9 cellular contexts compared by ENCODE assay signal in the genomic region with DNA sequence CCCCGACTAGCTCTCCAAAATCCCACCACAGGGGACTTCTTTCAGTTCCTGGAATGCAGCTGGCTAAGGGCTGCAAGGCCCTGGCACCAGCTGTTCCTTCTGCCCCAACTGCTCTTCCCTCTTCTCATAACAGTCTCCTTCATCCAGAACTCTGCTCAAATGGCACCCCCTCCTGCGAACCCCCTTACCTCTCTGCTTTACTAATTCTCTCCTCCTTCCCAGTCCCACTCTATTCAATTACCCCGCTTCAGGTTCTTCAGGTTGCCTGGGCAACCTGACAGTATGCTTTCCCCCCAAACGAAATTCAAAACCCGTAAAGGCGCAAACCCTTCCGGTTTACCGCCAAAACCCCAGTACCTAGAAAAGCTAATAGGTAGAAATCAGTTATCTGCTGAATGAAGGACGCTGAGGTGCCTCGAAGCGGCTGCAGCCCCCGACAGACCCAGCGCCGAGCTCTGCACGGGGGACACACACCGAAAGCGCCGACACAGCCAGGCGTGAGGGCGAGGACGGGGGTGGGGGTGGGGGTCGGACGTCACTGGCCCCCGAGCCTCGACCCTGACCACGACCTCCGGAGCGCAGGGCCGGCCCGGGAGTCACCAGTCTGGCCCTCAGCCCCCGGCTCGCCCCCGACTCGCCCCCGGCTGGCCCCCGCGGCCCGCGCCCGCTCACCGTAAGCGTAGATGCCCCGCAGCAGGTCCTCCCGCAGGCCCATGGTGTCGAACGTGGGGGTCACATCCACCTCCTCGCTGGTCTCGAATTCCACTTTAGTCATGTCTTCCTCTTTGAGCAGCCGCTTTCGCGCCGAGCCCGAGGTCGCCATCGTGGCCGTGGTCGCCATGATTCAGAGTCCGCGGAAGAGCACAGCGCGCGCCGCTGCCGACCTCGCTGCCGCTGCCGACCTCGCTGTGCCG. TPM values are rescaled to one million over a fixed set of nuclear protein-coding genes. Genes with fewer than 3 reads are reported as not detected.
DNase-seq lines count a peak whose midpoint lies in the region; ATAC-seq, FAIRE-seq and TF ChIP-seq lines count a peak whose summit lies in the region.
"Had no signal": no experiment of that assay in that cellular context is flagged by ENCODE, and none has a peak within 500 bp of the region (broad histone marks: within the 10 kb centered on the region; RNA-seq: fewer than 3 reads in every experiment).

No MANE protein-coding gene starts in this region.

- peak overlapping the region; percentile 97 for H3K27ac Mint-ChIP-seq in T-helper 1 cell treated with Interleukin-12 subunit alpha and Interleukin-12 subunit beta and Interleukin-4 antibody, amounts not matched to agents 30 μg/mL and 1 μg/mL, for 36 hours

- no peak for TF ChIP-seq CTCF in DOHH2 (IDR thresholded peaks at IDR 0.05; ENCODE audit: low read depth, low read length, poor library complexity, severe bottlenecking)
- no peak for TF ChIP-seq CTCF in D721Med (IDR thresholded peaks at IDR 0.05; ENCODE audit: insufficient read depth, missing control alignments)

- H3K79me2 ChIP-seq in DOHH2 (ENCODE audit: control insufficient read depth, low read length): peaks cover 67% of the 10 kb centered on the region

- peaks cover 53% of the 10 kb centered on the region for H3K36me3 ChIP-seq in DOHH2 (ENCODE audit: control insufficient read depth, low read length)
- H3K36me3 ChIP-seq in muscle layer of duodenum (ENCODE audit: control insufficient read depth in 1 of 2, insufficient read depth in 2 of 2, low read length in 2 of 2): peaks cover 22 to 23% of the 10 kb centered on the region in 2 donors

- H3K27me3 ChIP-seq in DOHH2 (ENCODE audit: control insufficient read depth, low read length): no peaks in the 10 kb centered on the region
- no peaks in the 10 kb centered on the region for H3K27me3 ChIP-seq in muscle layer of duodenum (ENCODE audit: low read depth, low read length)

- peaks cover 24% of the 10 kb centered on the region for H3K36me3 Mint-ChIP-seq in T-helper 1 cell treated with Interleukin-12 subunit alpha and Interleukin-12 subunit beta and Interleukin-4 antibody, amounts not matched to agents 30 μg/mL and 1 μg/mL, for 36 hours (ENCODE audit: low read depth)

- no peak for FAIRE-seq in D721Med (lab: Jason Lieb, UNC)

- no peaks in the 10 kb centered on the region for H3K27me3 Mint-ChIP-seq in T-helper 1 cell treated with Interleukin-12 subunit alpha and Interleukin-12 subunit beta and Interleukin-4 antibody, amounts not matched to agents 30 μg/mL and 1 μg/mL, for 36 hours (ENCODE audit: low read depth)

- peak overlapping the region; percentile 98 for H3K4me3 Mint-ChIP-seq in T-helper 1 cell treated with Interleukin-12 subunit alpha and Interleukin-12 subunit beta and Interleukin-4 antibody, amounts not matched to agents 30 μg/mL and 1 μg/mL, for 36 hours

- H3K4me1 ChIP-seq in DOHH2 (ENCODE audit: control insufficient read depth, low read length) (peaks cover 27% of the 10 kb centered on the region), muscle layer of duodenum (ENCODE audit: control insufficient read depth in 1 of 2, insufficient read depth in 2 of 2, low read length in 2 of 2) (peaks cover 13 to 26% of the 10 kb centered on the region in 2 donors)

- peak; percentile 29 for ATAC-seq in GM21360 (IDR thresholded peaks at IDR 0.05; ENCODE audit: unreplicated experiment)

- H3K4me3 ChIP-seq in DOHH2 (ENCODE audit: low read length) (peak overlapping the region; percentile 100), muscle layer of duodenum (ENCODE audit: low read depth in 1 of 2, low read length in 2 of 2) (peak overlapping the region; percentile 89 to 91)

- H3K9me2 ChIP-seq in DOHH2 (replicated peaks; ENCODE audit: control insufficient read depth, low read length): no peaks in the 10 kb centered on the region

- H3K27ac ChIP-seq in DOHH2 (ENCODE audit: low read depth, low read length) (peak overlapping the region; percentile 59), muscle layer of duodenum (ENCODE audit: low read length) (peak overlapping the region; percentile 60)

- H3F3A ChIP-seq in DOHH2 (ENCODE audit: control insufficient read depth, insufficient read depth): no peaks in the 10 kb centered on the region

- H3K9me3 ChIP-seq in DOHH2 (ENCODE audit: control insufficient read depth, insufficient read depth, low read length): no peaks in the 10 kb centered on the region
- H3K9me3 ChIP-seq in muscle layer of duodenum (ENCODE audit: control insufficient read depth in 1 of 2, low read length in 2 of 2): no peaks in the 10 kb centered on the region

- DNase-seq in HT-29 (ENCODE audit: low spot score) (peak; percentile 26), epidermal melanocyte (ENCODE audit: insufficient read length, low spot score) (peak; percentile 48), DMS153 treated with DMSO at 0.1 percent for 48 hours (lab: John Stamatoyannopoulos, UW; ENCODE audit: unreplicated experiment) (no peak), D721Med (ENCODE audit: insufficient read length, low spot score) (no peak)

- H3K4me1 Mint-ChIP-seq in T-helper 1 cell treated with Interleukin-12 subunit alpha and Interleukin-12 subunit beta and Interleukin-4 antibody, amounts not matched to agents 30 μg/mL and 1 μg/mL, for 36 hours (ENCODE audit: low read depth): peaks cover 25% of the 10 kb centered on the region

- peak overlapping the region; percentile 99 for H3K4me2 ChIP-seq in DOHH2 (ENCODE audit: low read length)

- peaks cover 26% of the 10 kb centered on the region for H4K20me1 ChIP-seq in DOHH2 (ENCODE audit: control insufficient read depth, insufficient read depth, low read depth, low read length)

- no peaks in the 10 kb centered on the region for H3K9me3 Mint-ChIP-seq in T-helper 1 cell treated with Interleukin-12 subunit alpha and Interleukin-12 subunit beta and Interleukin-4 antibody, amounts not matched to agents 30 μg/mL and 1 μg/mL, for 36 hours

RNA-seq across cellular contexts. Expression of a gene that starts 0.6 kb away (rescaled TPM):
- total RNA-seq in HT-29 (2014; rRNA removed; shearing (Covaris generic)): 90.5 and 108 TPM in 2 replicates

RNA-seq across cellular contexts. Expression of a gene that starts 23.5 kb away (rescaled TPM):
- 1.7 and 9.4 TPM in 2 replicates for total RNA-seq in HT-29 (2014; rRNA removed; shearing (Covaris generic))
- total RNA-seq: activated CD8-positive, alpha-beta memory T cell treated with anti-CD3 and anti-CD28 coated beads for 36 hours had no signal

RNA-seq across cellular contexts. Expression of a gene that starts 45.0 kb away (rescaled TPM):
- total RNA-seq in HT-29 (2014; rRNA removed; shearing (Covaris generic)): 5.8 and 6.4 TPM in 2 replicates

Comparison
In these comparisons a context has a peak if more than half of its experiments do, and no peak if none do; other contexts are left out.
1. DNase-seq: peak in HT-29 (single experiment) and epidermal melanocyte (single experiment); none in DMS153 treated with DMSO at 0.1 percent for 48 hours (single experiment) and D721Med (single experiment).